ENCODE assay signal across 30 cellular contexts in the genomic region with DNA sequence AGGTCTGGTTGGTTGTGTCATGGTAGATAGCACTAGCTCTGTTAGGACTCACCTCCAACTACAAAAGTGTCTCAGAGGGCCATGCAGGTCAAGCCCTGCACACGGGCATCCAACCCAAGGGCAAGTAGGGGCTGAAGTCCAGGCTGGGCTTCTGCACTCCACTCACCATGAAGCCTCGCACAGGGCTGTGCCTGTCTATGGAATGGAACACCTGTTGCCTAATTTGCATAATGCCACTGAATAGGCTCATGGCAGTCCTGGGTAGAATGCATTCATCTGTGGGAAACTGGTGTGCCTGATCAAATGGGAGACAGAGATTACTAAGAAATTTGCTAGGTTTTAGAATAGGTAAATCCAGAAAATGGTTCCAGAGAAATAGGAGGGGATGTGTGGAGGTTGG. TPM values are rescaled to one million over a fixed set of nuclear protein-coding genes. Genes with fewer than 3 reads are reported as not detected.
DNase-seq lines count a peak whose midpoint lies in the region; ATAC-seq and TF ChIP-seq lines count a peak whose summit lies in the region.
"Had no signal": no experiment of that assay in that cellular context is flagged by ENCODE, and none has a peak within 500 bp of the region (broad histone marks: within the 10 kb centered on the region; RNA-seq: fewer than 3 reads in every experiment).

No MANE protein-coding gene starts in this region.

- H3K36me3 ChIP-seq in Karpas-422 (ENCODE audit: insufficient read depth, low read length), result no peaks in the 10 kb centered on the region
- H3K36me3 ChIP-seq in esophagus squamous epithelium, result no peaks in the 10 kb centered on the region
- H3K36me3 ChIP-seq: BLaER1 treated with 17β-estradiol and CSF1 and Interleukin-3, amounts not matched to agents 10 nM and 100 nM; SJSA1 had no signal

- CTCF ChIA-PET in Calu3 (lab: Charles Lee), result no interaction called here

- H3K9me3 ChIP-seq in Karpas-422 (ENCODE audit: low read length), result no peaks in the 10 kb centered on the region
- H3K9me3 ChIP-seq in esophagus squamous epithelium, result no peaks in the 10 kb centered on the region
- H3K9me3 ChIP-seq: A549; BLaER1 treated with 17β-estradiol and CSF1 and Interleukin-3, amounts not matched to agents 10 nM and 100 nM; Caco-2; SJSA1 had no signal

- H3K27ac ChIP-seq in Karpas-422 (ENCODE audit: low read length) (no peak overlapping the region), esophagus squamous epithelium (no peak overlapping the region)
- H3K27ac ChIP-seq: A549; BLaER1 treated with 17β-estradiol and CSF1 and Interleukin-3, amounts not matched to agents 10 nM and 100 nM; SJSA1 had no signal

- no peak overlapping the region for H3K4me3 Mint-ChIP-seq in Calu3 (ENCODE audit: low read depth, unreplicated experiment)
- H3K4me3 Mint-ChIP-seq: CD4-positive, alpha-beta memory T cell; T-cell had no signal

- TF ChIP-seq CTCF in esophagus squamous epithelium (IDR thresholded peaks at IDR 0.05) (no peak), Calu3 (IDR thresholded peaks at IDR 0.05; ENCODE audit: unreplicated experiment) (no peak)

- TF ChIP-seq POLR2A in esophagus squamous epithelium (IDR thresholded peaks at IDR 0.05), result no peak

- H4K20me1 ChIP-seq in Karpas-422 (ENCODE audit: insufficient read depth, low read depth, low read length), result no peaks in the 10 kb centered on the region
- H4K20me1 ChIP-seq: BLaER1 treated with 17β-estradiol and CSF1 and Interleukin-3, amounts not matched to agents 10 nM and 100 nM had no signal

- WGBS in esophagus squamous epithelium, 2 donors, result 60 to 80% methylated on average over 1 to 2 of the region's 2 CpGs

- DNase-seq in COLO668 (lab: John Stamatoyannopoulos, UW; ENCODE audit: unreplicated experiment) (peak; percentile 23), Karpas-422 (no peak), NCI-H526 treated with DMSO at 0.1 percent for 48 hours (lab: John Stamatoyannopoulos, UW) (peak; percentile 75), left colon (no peak), esophagus squamous epithelium (lab: John Stamatoyannopoulos, UW) (no peak), Calu3 (no peak)
- DNase-seq: AML-193; Caco-2; CD4-positive, alpha-beta memory T cell; DMS 273 treated with DMSO at 0.1 percent for 48 hours; DMS79; EL; GDM1; Kasumi-1; MV-4-11; NCI-H1105 treated with DMSO at 0.1 percent for 48 hours; NCI-H1694; NCI-H2081; NCI-H510A; NCI-H82; NK-92 treated with Interleukin-12 subunit alpha and Interleukin-12 subunit beta, amount 100 ng/mL, for 24 hours; Right ventricle myocardium superior; RPMI8226; T-cell had no signal

- ATAC-seq in left colon (peak; percentile 55), HG02885 (IDR thresholded peaks at IDR 0.05; ENCODE audit: poor library complexity, unreplicated experiment) (no peak)
- ATAC-seq: A549, HCT116, HepG2, T-cell had no signal

- H3K27me3 Mint-ChIP-seq in Calu3 (ENCODE audit: unreplicated experiment), result no peaks in the 10 kb centered on the region
- H3K27me3 Mint-ChIP-seq: CD4-positive, alpha-beta memory T cell; T-cell had no signal

- H3K9ac ChIP-seq in Karpas-422 (ENCODE audit: low read length), result no peak overlapping the region
- H3K9ac ChIP-seq: BLaER1 treated with 17β-estradiol and CSF1 and Interleukin-3, amounts not matched to agents 10 nM and 100 nM had no signal

- no peaks in the 10 kb centered on the region for H3K4me1 Mint-ChIP-seq in Calu3 (ENCODE audit: low read depth, unreplicated experiment)
- H3K4me1 Mint-ChIP-seq: T-cell had no signal

- no peaks in the 10 kb centered on the region for H3K36me3 Mint-ChIP-seq in Calu3 (ENCODE audit: insufficient read depth, unreplicated experiment)
- H3K36me3 Mint-ChIP-seq: CD4-positive, alpha-beta memory T cell; T-cell had no signal

- H3K27me3 ChIP-seq in Karpas-422 (ENCODE audit: low read length), result no peaks in the 10 kb centered on the region
- H3K27me3 ChIP-seq in esophagus squamous epithelium, result no peaks in the 10 kb centered on the region
- H3K27me3 ChIP-seq: BLaER1 treated with 17β-estradiol and CSF1 and Interleukin-3, amounts not matched to agents 10 nM and 100 nM had no signal

- no peaks in the 10 kb centered on the region for H3K79me2 ChIP-seq in Karpas-422 (ENCODE audit: low read length)

- no TSS peak for BruUV-seq in Calu3 (replicated peaks; lab: Mats Ljungman, UMichigan)

- no peak overlapping the region for H2AFZ ChIP-seq in Karpas-422 (ENCODE audit: low read length)

- intact Hi-C loops in left colon (cut with DNase I, micrococcal nuclease), result no loop called here
- intact Hi-C loops in esophagus squamous epithelium (cut with DNase I), result no loop called here
- intact Hi-C loops in Calu3 (cut with micrococcal nuclease; ENCODE audit: unreplicated experiment), result no loop called here

- H3K4me1 ChIP-seq in Karpas-422 (ENCODE audit: low read length) (peaks cover 20% of the 10 kb centered on the region), esophagus squamous epithelium (peaks cover 0 to 4% (median 0%) of the 10 kb centered on the region in 3 donors)
- H3K4me1 ChIP-seq: Caco-2 had no signal

- H3K9me2 ChIP-seq in Karpas-422 (replicated peaks; ENCODE audit: insufficient read depth, low read length), result no peaks in the 10 kb centered on the region

- no peak overlapping the region for H3K27ac Mint-ChIP-seq in Calu3 (ENCODE audit: unreplicated experiment)
- H3K27ac Mint-ChIP-seq: CD4-positive, alpha-beta memory T cell; T-cell had no signal

- H3K4me2 ChIP-seq in Karpas-422 (ENCODE audit: low read depth, low read length, poor library complexity, severe bottlenecking), result peak overlapping the region; percentile 29
- H3K4me2 ChIP-seq: A549 had no signal

- H3K9me3 Mint-ChIP-seq in Calu3 (ENCODE audit: low read depth, unreplicated experiment), result no peaks in the 10 kb centered on the region
- H3K9me3 Mint-ChIP-seq: CD4-positive, alpha-beta memory T cell; T-cell had no signal

- H3K4me3 ChIP-seq in Karpas-422 (ENCODE audit: low read length) (no peak overlapping the region), esophagus squamous epithelium (no peak overlapping the region)
- H3K4me3 ChIP-seq: A549; BLaER1 treated with 17β-estradiol and CSF1 and Interleukin-3, amounts not matched to agents 10 nM and 100 nM; SJSA1 had no signal

RNA-seq across cellular contexts. Expression of gene AKAP1, which starts 8.0 kb away (rescaled TPM):
- 56.1 and 71.2 TPM in 2 replicates for total RNA-seq in Karpas-422 (2014; rRNA removed; shearing (Covaris generic); ENCODE audit: low replicate concordance)
- total RNA-seq in left colon, result 100 to 1,000 TPM; 129 to 145 TPM
- 10 to 100 TPM; 22.6 to 51.9 (median 33.3) TPM for total RNA-seq in esophagus squamous epithelium
- total RNA-seq in Calu3 (2022), result 41.4 and 48.4 TPM in 2 replicates

Comparison
In these comparisons a context has a peak if more than half of its experiments do, and no peak if none do; other contexts are left out.
1. DNase-seq: peak in COLO668 (single experiment) and NCI-H526 treated with DMSO at 0.1 percent for 48 hours (single experiment); none in Karpas-422 (single experiment), left colon (0 of 2), esophagus squamous epithelium (single experiment) and Calu3 (single experiment).